16 cellular contexts compared by ENCODE assay signal in the genomic region with DNA sequence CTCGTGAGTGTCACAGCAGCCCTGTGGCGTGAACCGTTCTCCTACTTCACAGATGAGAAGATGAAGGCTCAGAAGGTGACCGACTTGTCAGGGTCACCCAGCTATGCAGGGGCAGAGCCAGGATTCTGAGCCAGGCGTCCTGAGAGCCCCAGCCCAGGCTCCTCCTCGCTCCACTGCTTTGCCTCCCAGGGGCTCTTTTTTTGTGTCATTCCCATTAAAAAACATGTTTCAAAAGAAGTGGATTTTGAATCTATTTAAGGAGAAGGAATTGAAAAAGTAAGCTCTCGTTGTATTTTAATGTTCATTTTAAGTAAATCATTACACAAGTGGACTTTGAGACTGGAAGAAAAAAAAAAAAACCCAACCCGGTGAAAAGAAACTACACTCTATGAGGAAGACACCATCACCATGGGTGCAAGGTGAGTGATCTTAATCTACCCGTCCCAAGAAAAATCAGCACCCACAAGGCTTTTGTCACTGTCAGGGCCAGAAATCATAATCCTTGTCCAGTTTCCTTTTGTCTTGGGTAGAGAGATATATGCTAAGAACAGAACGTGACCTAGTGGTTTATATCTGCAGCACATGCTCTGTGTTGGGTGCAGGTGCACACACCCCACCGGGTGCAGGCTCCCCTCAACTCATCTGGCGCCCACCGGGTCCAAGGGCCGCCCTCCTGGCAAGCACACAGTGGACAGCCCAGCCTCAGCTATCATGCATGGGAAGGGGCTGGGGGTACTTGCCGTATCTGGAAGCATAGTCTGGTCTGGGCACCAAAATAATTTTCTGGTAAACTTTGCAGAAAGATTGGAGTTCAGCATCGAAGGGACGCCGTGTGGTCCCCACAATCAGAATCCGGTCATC.
DNase-seq lines count a peak whose midpoint lies in the region; ATAC-seq and TF ChIP-seq lines count a peak whose summit lies in the region.
"Had no signal": no experiment of that assay in that cellular context is flagged by ENCODE, and none has a peak within 500 bp of the region (broad histone marks: within the 10 kb centered on the region; RNA-seq: fewer than 3 reads in every experiment).

No MANE protein-coding gene starts in this region.

- H3K9me3 ChIP-seq in right atrium auricular region (no peaks in the 10 kb centered on the region), neural progenitor cell (ENCODE audit: low read depth) (peaks cover 11% of the 10 kb centered on the region), OCI-LY7 (ENCODE audit: low read length) (no peaks in the 10 kb centered on the region)
- H3K9me3 ChIP-seq: Caco-2 had no signal

- H3K27me3 Mint-ChIP-seq in neural progenitor cell (ENCODE audit: insufficient read depth, low read depth), result peaks cover 5% of the 10 kb centered on the region
- peaks cover 0 to 3% (median 0%) of the 10 kb centered on the region in 5 donors for H3K27me3 Mint-ChIP-seq in naive thymus-derived CD8-positive, alpha-beta T cell

- H2AFZ ChIP-seq in neural progenitor cell (replicated peaks) (no peak overlapping the region), OCI-LY7 (ENCODE audit: low read length) (no peak overlapping the region)

- peak overlapping the region; percentile 14 for H3K27ac Mint-ChIP-seq in neural progenitor cell
- peak overlapping the region in 1 of 10 donors; percentile 37 for H3K27ac Mint-ChIP-seq in naive thymus-derived CD8-positive, alpha-beta T cell

- H4K20me1 ChIP-seq in neural progenitor cell (ENCODE audit: low read depth) (no peaks in the 10 kb centered on the region), OCI-LY7 (ENCODE audit: insufficient read depth, low read length) (no peaks in the 10 kb centered on the region)

- no peaks in the 10 kb centered on the region for H3K79me2 ChIP-seq in neural progenitor cell (ENCODE audit: low read depth)
- H3K79me2 ChIP-seq in OCI-LY7 (ENCODE audit: insufficient read depth, low read depth, low read length), result no peaks in the 10 kb centered on the region

- peaks cover 3% of the 10 kb centered on the region for H3K36me3 Mint-ChIP-seq in neural progenitor cell
- H3K36me3 Mint-ChIP-seq in naive thymus-derived CD8-positive, alpha-beta T cell, result no peaks in the 10 kb centered on the region
- H3K36me3 Mint-ChIP-seq: CD14-positive monocyte had no signal

- POLR2A ChIA-PET in OCI-LY7 (lab: Charles Lee), result no interaction called here
- POLR2A ChIA-PET in naive thymus-derived CD8-positive, alpha-beta T cell (lab: Charles Lee), result no interaction called here

- no peak for TF ChIP-seq CTCF in right atrium auricular region (IDR thresholded peaks at IDR 0.05)
- no peak for TF ChIP-seq CTCF in neural progenitor cell (IDR thresholded peaks at IDR 0.05)
- TF ChIP-seq CTCF in OCI-LY7 (conservative IDR thresholded peaks at IDR 0.05; ENCODE audit: low read length), result no peak

- H3K4me1 ChIP-seq in right atrium auricular region, result no peaks in the 10 kb centered on the region
- peaks cover 24% of the 10 kb centered on the region for H3K4me1 ChIP-seq in neural progenitor cell
- H3K4me1 ChIP-seq in OCI-LY7 (ENCODE audit: insufficient read depth, low read length, poor library complexity, severe bottlenecking), result no peaks in the 10 kb centered on the region
- H3K4me1 ChIP-seq: Caco-2 had no signal

- no peak overlapping the region for H3K9ac ChIP-seq in neural progenitor cell

- peaks cover 27% of the 10 kb centered on the region for H3K4me1 Mint-ChIP-seq in neural progenitor cell
- H3K4me1 Mint-ChIP-seq in naive thymus-derived CD8-positive, alpha-beta T cell, result peaks cover 0 to 4% (median 0%) of the 10 kb centered on the region in 4 donors
- H3K4me1 Mint-ChIP-seq: CD14-positive monocyte had no signal

- ATAC-seq in left cardiac atrium (no peak), left colon (peak; percentile 92)
- ATAC-seq in naive thymus-derived CD8-positive, alpha-beta T cell, result no peak

- H3K4me3 Mint-ChIP-seq in neural progenitor cell, result no peak overlapping the region
- no peak overlapping the region for H3K4me3 Mint-ChIP-seq in naive thymus-derived CD8-positive, alpha-beta T cell

- H3K36me3 ChIP-seq in right atrium auricular region (no peaks in the 10 kb centered on the region), neural progenitor cell (peaks cover 5% of the 10 kb centered on the region), OCI-LY7 (ENCODE audit: insufficient read depth, low read length) (no peaks in the 10 kb centered on the region)

- CTCF ChIA-PET in OCI-LY7 (lab: Charles Lee; ENCODE audit: unreplicated experiment), result no interaction called here

- H3K27me3 ChIP-seq in right atrium auricular region (no peaks in the 10 kb centered on the region), neural progenitor cell (no peaks in the 10 kb centered on the region)

- H3K27ac ChIP-seq in right atrium auricular region, result no peak overlapping the region
- no peak overlapping the region for H3K27ac ChIP-seq in neural progenitor cell
- no peak overlapping the region for H3K27ac ChIP-seq in OCI-LY7 (ENCODE audit: low read depth, low read length, poor library complexity, severe bottlenecking)

- H3K4me3 ChIP-seq in right atrium auricular region (no peak overlapping the region), neural progenitor cell (no peak overlapping the region), OCI-LY7 (ENCODE audit: low read depth, low read length, poor library complexity, severe bottlenecking) (no peak overlapping the region)

- no peaks in the 10 kb centered on the region for H3K9me2 ChIP-seq in OCI-LY7 (ENCODE audit: insufficient read depth, low read length)

- H3K4me2 ChIP-seq in neural progenitor cell (no peak overlapping the region), OCI-LY7 (ENCODE audit: low read length) (no peak overlapping the region)

- H3F3A ChIP-seq in neural progenitor cell (ENCODE audit: low read depth), result peaks cover 3% of the 10 kb centered on the region

- intact Hi-C loops in left cardiac atrium (cut with DNase I) (no loop called here), left colon (cut with DNase I, micrococcal nuclease) (no loop called here), OCI-LY7 (cut with micrococcal nuclease; ENCODE audit: unreplicated experiment) (no loop called here)

- peaks cover 14% of the 10 kb centered on the region for H3K9me3 Mint-ChIP-seq in neural progenitor cell
- H3K9me3 Mint-ChIP-seq in naive thymus-derived CD8-positive, alpha-beta T cell, result no peaks in the 10 kb centered on the region

- BruUV-seq in OCI-LY7 (replicated peaks; lab: Mats Ljungman, UMichigan), result no TSS peak

- peak; percentile 48 for DNase-seq in right atrium auricular region (ENCODE audit: low spot score)
- DNase-seq in left cardiac atrium, result no peak
- no peak for DNase-seq in left colon
- no peak for DNase-seq in neural progenitor cell (ENCODE audit: low spot score)
- DNase-seq in OCI-LY7 (ENCODE audit: low spot score), result no peak
- no peak for DNase-seq in NCI-H1694 treated with DMSO at 0.1 percent for 48 hours (lab: John Stamatoyannopoulos, UW)
- no peak for DNase-seq in naive thymus-derived CD8-positive, alpha-beta T cell
- DNase-seq in SK-N-DZ (ENCODE audit: low spot score), result no peak
- DNase-seq: Caco-2, DMS53, HCEC 1CT, MV-4-11, NCI-H1417 treated with DMSO at 0.1 percent for 48 hours, NCI-H2081, NCI-H524 had no signal
